8 cellular contexts compared by ENCODE assay signal in the genomic region with DNA sequence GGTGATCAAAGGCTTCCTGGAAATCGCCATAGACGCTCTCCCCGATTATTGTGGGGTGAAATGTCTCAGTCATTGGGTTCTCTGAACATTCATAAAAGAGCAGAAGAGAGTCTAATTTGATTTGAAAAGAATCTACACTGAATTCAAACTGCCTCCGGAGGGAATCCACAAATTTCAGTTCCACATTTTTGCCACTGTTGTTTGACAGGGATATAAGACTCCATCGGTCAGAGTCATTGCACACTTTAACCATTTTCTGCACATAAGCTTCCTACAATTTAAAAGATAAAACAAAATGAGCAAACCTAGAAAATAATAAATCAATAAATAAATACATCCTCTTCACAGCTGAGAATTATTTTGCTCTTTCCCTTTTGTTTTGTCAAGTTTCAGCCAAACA. TPM values are rescaled to one million over a fixed set of nuclear protein-coding genes. Genes with fewer than 3 reads are reported as not detected.
DNase-seq lines count a peak whose midpoint lies in the region; ATAC-seq, FAIRE-seq and TF ChIP-seq lines count a peak whose summit lies in the region.

No MANE protein-coding gene starts in this region.

- H3K4me1 Mint-ChIP-seq in activated CD8-positive, alpha-beta T cell treated with anti-CD3 and anti-CD28 coated beads for 36 hours (ENCODE audit: low read depth): peaks cover 31% of the 10 kb centered on the region

- DNase-seq in GM23248 (peak; percentile 38), kidney (no peak), small intestine (peak; percentile 7), NCI-H1092 treated with DMSO at 0.1 percent for 48 hours (lab: John Stamatoyannopoulos, UW) (no peak)
- no peak for DNase-seq in activated CD8-positive, alpha-beta T cell treated with anti-CD3 and anti-CD28 coated beads for 36 hours

- no peak for TF ChIP-seq CTCF in activated CD8-positive, alpha-beta T cell treated with anti-CD3 and anti-CD28 coated beads for 36 hours (IDR thresholded peaks at IDR 0.05)
- no peak for TF ChIP-seq CTCF in kidney (IDR thresholded peaks at IDR 0.05; ENCODE audit: borderline replicate concordance, extremely low read depth, insufficient read depth)

- peak overlapping the region; percentile 76 for H3K4me3 Mint-ChIP-seq in activated CD8-positive, alpha-beta T cell treated with anti-CD3 and anti-CD28 coated beads for 36 hours

- 1 to 3% methylated on average over 5 of the region's 5 CpGs for WGBS in GM23248 (ENCODE audit: low coverage in 1 of 2, low lambda C conversion rate in 2 of 2, missing lambda C conversion rate in 2 of 2), 2 experiments
- WGBS in small intestine, 3 donors: 19 to 32% (median 27%) methylated on average over 5 of the region's 5 CpGs

- H3K27me3 Mint-ChIP-seq in activated CD8-positive, alpha-beta T cell treated with anti-CD3 and anti-CD28 coated beads for 36 hours: peaks cover 20% of the 10 kb centered on the region

- in situ Hi-C loops in GM23248 (cut with MboI): loop anchor here (25.0 kb wide), 1 partner anchor 262 kb away; no protein-coding TSS in a partner anchor

- POLR2A ChIA-PET in activated CD8-positive, alpha-beta T cell treated with anti-CD3 and anti-CD28 coated beads for 36 hours (lab: Charles Lee): no interaction called here

- peaks cover 2% of the 10 kb centered on the region for H3K36me3 Mint-ChIP-seq in activated CD8-positive, alpha-beta T cell treated with anti-CD3 and anti-CD28 coated beads for 36 hours (ENCODE audit: low read depth)

- no peaks in the 10 kb centered on the region for H3K9me2 ChIP-seq in GM23248 (ENCODE audit: insufficient read depth)

- 0 out of 2 replicates have a peak overlapping the region, but pooled peaks have one; percentile 83 for H2AFZ ChIP-seq in GM23248

- H3K27me3 ChIP-seq in GM23248 (replicated peaks; ENCODE audit: insufficient read depth) (no peaks in the 10 kb centered on the region), small intestine (ENCODE audit: control insufficient read depth in 2 of 2, insufficient read depth in 2 of 2, low read length in 2 of 2) (no peaks in the 10 kb centered on the region)

- H3K4me1 ChIP-seq in GM23248 (ENCODE audit: insufficient read depth) (peaks cover 45% of the 10 kb centered on the region), kidney (ENCODE audit: control insufficient read depth in 1 of 2, insufficient read depth in 1 of 2, low read depth in 1 of 2, low read length in 2 of 2) (peaks cover 4 to 5% of the 10 kb centered on the region in 2 donors), small intestine (ENCODE audit: control insufficient read depth in 2 of 2, insufficient read depth in 1 of 2, low read depth in 1 of 2, low read length in 1 of 2) (peaks cover 3 to 5% of the 10 kb centered on the region in 2 donors)

- H3K36me3 ChIP-seq in GM23248 (ENCODE audit: low read depth) (peaks cover 49% of the 10 kb centered on the region), kidney (ENCODE audit: control insufficient read depth in 1 of 2, insufficient read depth in 2 of 2, low read length in 2 of 2) (no peaks in the 10 kb centered on the region), small intestine (ENCODE audit: control insufficient read depth in 2 of 2, insufficient read depth in 2 of 2, low read length in 2 of 2) (peaks cover 2 to 5% of the 10 kb centered on the region in 2 donors)

- no peaks in the 10 kb centered on the region for H3K9me3 ChIP-seq in GM23248 (ENCODE audit: low read depth)
- no peaks in the 10 kb centered on the region for H3K9me3 ChIP-seq in kidney (ENCODE audit: control insufficient read depth in 1 of 2, low read length in 2 of 2)
- H3K9me3 ChIP-seq in small intestine (ENCODE audit: control insufficient read depth, low read depth): no peaks in the 10 kb centered on the region

- H3K4me3 ChIP-seq in GM23248 (peak overlapping the region; percentile 99), kidney (ENCODE audit: low read length in 2 of 2) (peak overlapping the region; percentile 77 to 97), small intestine (ENCODE audit: low read depth in 1 of 2, low read length in 2 of 2) (peak overlapping the region; percentile 82 to 87)

- H3K79me2 ChIP-seq in GM23248 (ENCODE audit: insufficient read depth): peaks cover 73% of the 10 kb centered on the region

- H3K9me3 Mint-ChIP-seq in activated CD8-positive, alpha-beta T cell treated with anti-CD3 and anti-CD28 coated beads for 36 hours: no peaks in the 10 kb centered on the region

- H3F3A ChIP-seq in GM23248 (ENCODE audit: insufficient read depth): peaks cover 58% of the 10 kb centered on the region

- CTCF ChIA-PET in activated CD8-positive, alpha-beta T cell treated with anti-CD3 and anti-CD28 coated beads for 36 hours (lab: Charles Lee): no interaction called here

- H4K20me1 ChIP-seq in GM23248 (ENCODE audit: insufficient read depth): peaks cover 5% of the 10 kb centered on the region; the same call in 1 of the 2 replicates

- intact Hi-C loops in activated CD8-positive, alpha-beta T cell treated with anti-CD3 and anti-CD28 coated beads for 36 hours (cut with micrococcal nuclease): loop anchor here (10.0 kb wide), 2 partner anchors 1145 to 1415 kb away; no protein-coding TSS in a partner anchor
- intact Hi-C loops in kidney (cut with DNase I): no loop called here

- no peak for ATAC-seq in activated CD8-positive, alpha-beta T cell treated with anti-CD3 and anti-CD28 coated beads for 36 hours
- ATAC-seq in HG03571 (IDR thresholded peaks at IDR 0.05; ENCODE audit: unreplicated experiment) (no peak), HG02973 (IDR thresholded peaks at IDR 0.05; ENCODE audit: unreplicated experiment) (no peak), HG03280 (IDR thresholded peaks at IDR 0.05; ENCODE audit: unreplicated experiment) (no peak)

- H3K9ac ChIP-seq in GM23248 (peak overlapping the region; percentile 90), kidney (ENCODE audit: low read length in 2 of 2) (peak overlapping the region in 1 of 2 donors; percentile 36)

- H3K27ac ChIP-seq in GM23248 (peak overlapping the region; percentile 97), kidney (ENCODE audit: low read depth in 2 of 2, low read length in 2 of 2) (no peak overlapping the region), small intestine (ENCODE audit: low read depth in 1 of 2, low read length in 1 of 2) (peak overlapping the region in 1 of 2 donors; percentile 36)

- no peak overlapping the region for H3K27ac Mint-ChIP-seq in activated CD8-positive, alpha-beta T cell treated with anti-CD3 and anti-CD28 coated beads for 36 hours

- no peak for FAIRE-seq in kidney (lab: Jason Lieb, UNC)
- no peak for FAIRE-seq in small intestine (lab: Jason Lieb, UNC)

- peak overlapping the region; percentile 98 for H3K4me2 ChIP-seq in GM23248 (ENCODE audit: unreplicated experiment)

RNA-seq across cellular contexts. Expression of a gene that starts 2.3 kb away (rescaled TPM):
- total RNA-seq in GM23248 (2014; rRNA removed; shearing (Covaris generic)): 48.6 and 50.5 TPM in 2 replicates
- polyA plus RNA-seq in GM23248 (2016; fragmentation: Nextera tagmentation; extraction: Ambion mirVana): 39.2 and 46.5 TPM in 2 replicates
- total RNA-seq in activated CD8-positive, alpha-beta T cell treated with anti-CD3 and anti-CD28 coated beads for 36 hours: 1 to 10 TPM; 1.1 to 1.2 TPM
- total RNA-seq in kidney: 13.4 TPM
- 3.2 TPM for polyA plus RNA-seq in kidney (ENCODE audit: insufficient read depth, low read depth, low replicate concordance)
- polyA plus RNA-seq in small intestine: 10 to 100 TPM in 2 of 3 donors, 1 to 10 TPM in 1; 6.0 to 20.6 (median 17.6) TPM

Comparison
In these comparisons a context has a peak if more than half of its experiments do, and no peak if none do; other contexts are left out.
1. DNase-seq: peak in GM23248 (single experiment) and small intestine (single experiment); none in activated CD8-positive, alpha-beta T cell treated with anti-CD3 and anti-CD28 coated beads for 36 hours (single experiment), kidney (single experiment) and NCI-H1092 treated with DMSO at 0.1 percent for 48 hours (single experiment).
2. Peak in every context shown above with its lines, with median percentiles within 50 percentile points of each other: H3K4me3 ChIP-seq.